ENCODE assay signal across 18 cellular contexts in genomic region chr19:44666852-44667251, GRCh38. TPM values are rescaled to one million over a fixed set of nuclear protein-coding genes. Genes with fewer than 3 reads are reported as not detected.
DNase-seq lines count a peak whose midpoint lies in the region; ATAC-seq, FAIRE-seq and TF ChIP-seq lines count a peak whose summit lies in the region.
"Had no signal": no experiment of that assay in that cellular context is flagged by ENCODE, and none has a peak within 500 bp of the region (broad histone marks: within the 10 kb centered on the region; RNA-seq: fewer than 3 reads in every experiment).

No MANE protein-coding gene starts in this region.

- H3K79me2 ChIP-seq in HepG2 (ENCODE audit: insufficient read depth, low read length) (no peaks in the 10 kb centered on the region), PC-9 (ENCODE audit: low read depth) (no peaks in the 10 kb centered on the region)

- H3K27me3 ChIP-seq in HepG2 (ENCODE audit: control insufficient read depth in 1 of 2, insufficient read depth in 2 of 2, low read length in 2 of 2) (no peaks in the 10 kb centered on the region), small intestine (ENCODE audit: control insufficient read depth in 2 of 2, insufficient read depth in 2 of 2, low read length in 2 of 2) (no peaks in the 10 kb centered on the region), PC-9 (ENCODE audit: insufficient read depth, low read depth) (no peaks in the 10 kb centered on the region)
- H3K27me3 ChIP-seq: SJCRH30 had no signal

- H3K4me3 ChIP-seq in HepG2 (replicated peaks in 1 of 3; ENCODE audit: insufficient read depth in 1 of 3, low read depth in 2 of 3, low read length in 3 of 3) (no peak overlapping the region), small intestine (ENCODE audit: low read depth in 1 of 2, low read length in 2 of 2) (no peak overlapping the region), PC-9 (no peak overlapping the region)
- H3K4me3 ChIP-seq: SJCRH30 had no signal

- intact Hi-C loops in activated naive CD4-positive, alpha-beta T cell treated with anti-CD3 and anti-CD28 coated beads for 36 hours (cut with micrococcal nuclease) = no loop called here
- intact Hi-C loops in HepG2 (cut with micrococcal nuclease; ENCODE audit: unreplicated experiment) (no loop called here), PC-9 (cut with micrococcal nuclease; ENCODE audit: unreplicated experiment) (no loop called here)

- DNase-seq in activated naive CD4-positive, alpha-beta T cell treated with anti-CD3 and anti-CD28 coated beads, Interleukin-2, amount 50 U/mL, for 72 hours (ENCODE audit: low spot score in 2 of 2) = no peak
- DNase-seq in activated naive CD4-positive, alpha-beta T cell treated with anti-CD3 and anti-CD28 coated beads for 36 hours = no peak
- DNase-seq in activated CD8-positive, alpha-beta T cell treated with anti-CD3 and anti-CD28 coated beads, Interleukin-2, amount 10 ng/mL, durations not matched to agents 7 days and 5 days = no peak
- DNase-seq in HepG2 (ENCODE audit: low spot score) = no peak
- DNase-seq in small intestine = no peak
- no peak for DNase-seq in PC-9
- DNase-seq: ACHN, COR-L47, DMS153, H7, NCI-H2029, NCI-H2171, NCI-H748 treated with DMSO at 0.1 percent for 48 hours, PC-3 had no signal

- H3K4me2 ChIP-seq in HepG2 (ENCODE audit: low read depth, low read length) (no peak overlapping the region), PC-9 (no peak overlapping the region)

- no peaks in the 10 kb centered on the region for H3K9me3 ChIP-seq in HepG2 (ENCODE audit: low read length)
- H3K9me3 ChIP-seq in small intestine (ENCODE audit: control insufficient read depth, low read depth) = no peaks in the 10 kb centered on the region
- no peaks in the 10 kb centered on the region for H3K9me3 ChIP-seq in PC-9 (ENCODE audit: insufficient read depth, low read depth)
- H3K9me3 ChIP-seq: SJCRH30 had no signal

- WGBS in HepG2 (ENCODE audit: low lambda C conversion rate) = 81% methylated on average over 5 of the region's 5 CpGs
- 80 to 84% (median 81%) methylated on average over 5 of the region's 5 CpGs for WGBS in small intestine, 3 donors

- in situ Hi-C loops in HepG2 (cut with HindIII; ENCODE audit: extremely low pct_ligation_motif_present, low pct_unique_long_range_greater_than_20kb) = no loop called here

- CTCF ChIA-PET in activated naive CD4-positive, alpha-beta T cell treated with anti-CD3 and anti-CD28 coated beads for 36 hours (lab: Charles Lee) = interaction anchor here (1.0 kb wide), 1 partner anchor 57 kb away, joined by 3 read pairs; no protein-coding TSS in a partner anchor
- CTCF ChIA-PET in activated CD8-positive, alpha-beta T cell treated with anti-CD3 and anti-CD28 coated beads, Interleukin-2, amount 10 ng/mL, durations not matched to agents 7 days and 5 days (lab: Charles Lee) = interaction anchor here (0.9 to 1.6 kb wide), 3 partner anchors 10 to 96 kb away, joined by 3 to 7 read pairs (median 6); no protein-coding TSS in a partner anchor
- CTCF ChIA-PET in HepG2 (lab: Yijun Ruan, JAX; ENCODE audit: low intra/inter-chr PET ratio, low total read pairs) = no interaction called here
- CTCF ChIA-PET in PC-9 (lab: Charles Lee) = no interaction called here

- POLR2A ChIA-PET in activated CD8-positive, alpha-beta T cell treated with anti-CD3 and anti-CD28 coated beads, Interleukin-2, amount 10 ng/mL, durations not matched to agents 7 days and 5 days (lab: Charles Lee) = no interaction called here
- POLR2A ChIA-PET in HepG2 (lab: Yijun Ruan, JAX) (no interaction called here), PC-9 (lab: Charles Lee; ENCODE audit: unreplicated experiment) (no interaction called here)

- TF ChIP-seq EP300 in HepG2 (IDR thresholded peaks at IDR 0.05; ENCODE audit: low read depth in 2 of 2, low read length in 2 of 2) (no peak), HepG2 (CRISPR knock-in tag; IDR thresholded peaks at IDR 0.05; ENCODE audit: borderline replicate concordance) (no peak)

- no peak for TF ChIP-seq RAD21 in HepG2 (CRISPR knock-in tag; IDR thresholded peaks at IDR 0.05)

- H3K4me3 Mint-ChIP-seq in activated naive CD4-positive, alpha-beta T cell treated with anti-CD3 and anti-CD28 coated beads for 36 hours = no peak overlapping the region
- H3K4me3 Mint-ChIP-seq in activated CD8-positive, alpha-beta T cell treated with anti-CD3 and anti-CD28 coated beads, Interleukin-2, amount 10 ng/mL, durations not matched to agents 7 days and 5 days = no peak overlapping the region

- H3K27me3 Mint-ChIP-seq in activated naive CD4-positive, alpha-beta T cell treated with anti-CD3 and anti-CD28 coated beads for 36 hours (ENCODE audit: low read depth) = no peaks in the 10 kb centered on the region
- no peaks in the 10 kb centered on the region for H3K27me3 Mint-ChIP-seq in activated CD8-positive, alpha-beta T cell treated with anti-CD3 and anti-CD28 coated beads, Interleukin-2, amount 10 ng/mL, durations not matched to agents 7 days and 5 days (ENCODE audit: low read depth)

- H3F3A ChIP-seq in PC-9 (ENCODE audit: insufficient read depth, low read depth) = peaks cover 86% of the 10 kb centered on the region

- H3K4me1 ChIP-seq in HepG2 (ENCODE audit: insufficient read depth, low read length) = peaks cover 7% of the 10 kb centered on the region
- no peaks in the 10 kb centered on the region for H3K4me1 ChIP-seq in small intestine (ENCODE audit: control insufficient read depth in 2 of 2, insufficient read depth in 1 of 2, low read depth in 1 of 2, low read length in 1 of 2)
- peaks cover 26% of the 10 kb centered on the region for H3K4me1 ChIP-seq in PC-9 (replicated peaks; ENCODE audit: insufficient read depth)

- no peaks in the 10 kb centered on the region for H3K36me3 Mint-ChIP-seq in activated naive CD4-positive, alpha-beta T cell treated with anti-CD3 and anti-CD28 coated beads, Interleukin-2, amount 50 U/mL, for 72 hours
- peaks cover 1% of the 10 kb centered on the region for H3K36me3 Mint-ChIP-seq in activated naive CD4-positive, alpha-beta T cell treated with anti-CD3 and anti-CD28 coated beads for 36 hours (ENCODE audit: low read depth)
- H3K36me3 Mint-ChIP-seq in activated CD8-positive, alpha-beta T cell treated with anti-CD3 and anti-CD28 coated beads, Interleukin-2, amount 10 ng/mL, durations not matched to agents 7 days and 5 days (ENCODE audit: low read depth) = no peaks in the 10 kb centered on the region

- no peak overlapping the region for H3K27ac Mint-ChIP-seq in activated naive CD4-positive, alpha-beta T cell treated with anti-CD3 and anti-CD28 coated beads, Interleukin-2, amount 50 U/mL, for 72 hours
- H3K27ac Mint-ChIP-seq in activated naive CD4-positive, alpha-beta T cell treated with anti-CD3 and anti-CD28 coated beads for 36 hours = no peak overlapping the region
- H3K27ac Mint-ChIP-seq in activated CD8-positive, alpha-beta T cell treated with anti-CD3 and anti-CD28 coated beads, Interleukin-2, amount 10 ng/mL, durations not matched to agents 7 days and 5 days = no peak overlapping the region

- ATAC-seq in activated naive CD4-positive, alpha-beta T cell treated with anti-CD3 and anti-CD28 coated beads, Interleukin-2, amount 50 U/mL, for 72 hours = peak; percentile 41 to 66
- ATAC-seq in activated CD8-positive, alpha-beta T cell treated with anti-CD3 and anti-CD28 coated beads, Interleukin-2, amount 10 ng/mL, durations not matched to agents 7 days and 5 days = peak; percentile 21
- peak; percentile 39 for ATAC-seq in HepG2
- ATAC-seq in GM21576 (IDR thresholded peaks at IDR 0.05; ENCODE audit: unreplicated experiment) = no peak
- ATAC-seq: PC-3 had no signal

- H3K9ac ChIP-seq in HepG2 (ENCODE audit: insufficient read depth, low read depth, low read length) = no peak overlapping the region

- H4K20me1 ChIP-seq in HepG2 (ENCODE audit: insufficient read depth, low read length) (no peaks in the 10 kb centered on the region), PC-9 (ENCODE audit: insufficient read depth) (no peaks in the 10 kb centered on the region; the same call in 1 of the 2 replicates)

- no peak overlapping the region for H3K27ac ChIP-seq in HepG2 (ENCODE audit: extremely low read length, insufficient read depth, low read length)
- no peak overlapping the region for H3K27ac ChIP-seq in small intestine (ENCODE audit: low read depth in 1 of 2, low read length in 1 of 2)
- H3K27ac ChIP-seq in PC-9 = no peak overlapping the region
- H3K27ac ChIP-seq: SJCRH30 had no signal

- TF ChIP-seq CTCF in HepG2 (CRISPR knock-in tag; IDR thresholded peaks at IDR 0.05) (no peak), PC-9 (conservative IDR thresholded peaks at IDR 0.05) (no peak)

- H2AFZ ChIP-seq in HepG2 (ENCODE audit: low read length) = no peak overlapping the region
- H2AFZ ChIP-seq in PC-9 = no peak overlapping the region

- TF ChIP-seq POLR2A in HepG2 (IDR thresholded peaks at IDR 0.05; ENCODE audit: insufficient read depth in 1 of 2, low read depth in 2 of 2, low read length in 2 of 2) = no peak

- FAIRE-seq in HepG2 (lab: Jason Lieb, UNC) = no peak
- FAIRE-seq in small intestine (lab: Jason Lieb, UNC) = no peak

- BruUV-seq in HepG2 (replicated peaks; lab: Mats Ljungman, UMichigan) = TSS peak; percentile 15
- no TSS peak for BruUV-seq in PC-9 (replicated peaks; lab: Mats Ljungman, UMichigan)

- H3K36me3 ChIP-seq in HepG2 (replicated peaks in 1 of 2; ENCODE audit: control insufficient read depth in 1 of 2, insufficient read depth in 2 of 2, low read length in 2 of 2) (peaks cover 8 to 16% of the 10 kb centered on the region in 2 experiments), small intestine (ENCODE audit: control insufficient read depth in 2 of 2, insufficient read depth in 2 of 2, low read length in 2 of 2) (peaks cover 4 to 9% of the 10 kb centered on the region in 2 donors), PC-9 (ENCODE audit: low read depth) (peaks cover 18% of the 10 kb centered on the region)

- no peaks in the 10 kb centered on the region for H3K9me3 Mint-ChIP-seq in activated naive CD4-positive, alpha-beta T cell treated with anti-CD3 and anti-CD28 coated beads, Interleukin-2, amount 50 U/mL, for 72 hours
- H3K9me3 Mint-ChIP-seq in activated naive CD4-positive, alpha-beta T cell treated with anti-CD3 and anti-CD28 coated beads for 36 hours = no peaks in the 10 kb centered on the region
- no peaks in the 10 kb centered on the region for H3K9me3 Mint-ChIP-seq in activated CD8-positive, alpha-beta T cell treated with anti-CD3 and anti-CD28 coated beads, Interleukin-2, amount 10 ng/mL, durations not matched to agents 7 days and 5 days (ENCODE audit: insufficient read depth)

- H3K9me2 ChIP-seq in PC-9 (ENCODE audit: insufficient read depth) = no peaks in the 10 kb centered on the region

- H3K4me1 Mint-ChIP-seq in activated naive CD4-positive, alpha-beta T cell treated with anti-CD3 and anti-CD28 coated beads for 36 hours (ENCODE audit: low read depth) = no peaks in the 10 kb centered on the region
- no peaks in the 10 kb centered on the region for H3K4me1 Mint-ChIP-seq in activated CD8-positive, alpha-beta T cell treated with anti-CD3 and anti-CD28 coated beads, Interleukin-2, amount 10 ng/mL, durations not matched to agents 7 days and 5 days (ENCODE audit: low read depth)

RNA-seq across cellular contexts. Expression of gene CEACAM19, which starts 4.4 kb away (rescaled TPM):
- total RNA-seq in activated naive CD4-positive, alpha-beta T cell treated with anti-CD3 and anti-CD28 coated beads, Interleukin-2, amount 50 U/mL, for 72 hours = 1 to 10 TPM; 2.2 to 2.5 TPM
- total RNA-seq in activated naive CD4-positive, alpha-beta T cell treated with anti-CD3 and anti-CD28 coated beads for 36 hours = under 1 TPM; 0.17 to 0.27 TPM
- total RNA-seq in activated CD8-positive, alpha-beta T cell treated with anti-CD3 and anti-CD28 coated beads, Interleukin-2, amount 10 ng/mL, durations not matched to agents 7 days and 5 days = under 1 TPM; 0.23 to 0.34 TPM
- 0.66 and 1.3 TPM in 2 replicates for total RNA-seq in HepG2 (2016; rRNA removed; fragmentation: Illumina TruSeq; extraction: Trizol)
- total RNA-seq in HepG2 (2016; cell fraction: cytosol; rRNA removed; fragmentation: Illumina TruSeq; extraction: Trizol; ENCODE audit: low read depth) = 0.18 and 0.30 TPM in 2 replicates
- 0.22 and 1.3 TPM in 2 replicates for total RNA-seq in HepG2 (2016; cell fraction: insoluble cytoplasmic fraction; rRNA removed; fragmentation: Illumina TruSeq; extraction: Trizol)
- 0.38 and 0.65 TPM in 2 replicates for total RNA-seq in HepG2 (2016; cell fraction: membrane; rRNA removed; fragmentation: Illumina TruSeq; extraction: Trizol)
- 2.7 and 2.8 TPM in 2 replicates for total RNA-seq in HepG2 (2016; cell fraction: nucleus; rRNA removed; fragmentation: Illumina TruSeq; extraction: Trizol)
- polyA plus RNA-seq in HepG2 (2011; rRNA removed) = 4.0 and 6.3 TPM in 2 replicates
- polyA plus RNA-seq in HepG2 (2011; cell fraction: cytosol; rRNA removed) = 1.3 and 1.5 TPM in 2 replicates
- polyA plus RNA-seq in HepG2 (2011; cell fraction: nucleus; rRNA removed) = 16.3 and 18.1 TPM in 2 replicates
- 4.6 and 6.9 TPM in 2 replicates for polyA plus RNA-seq in HepG2 (2012)
- 0.32 and 0.38 TPM in 2 replicates for polyA plus RNA-seq in HepG2 (2016; cell fraction: cytosol; fragmentation: Illumina TruSeq; extraction: Trizol; ENCODE audit: low read depth)
- polyA plus RNA-seq in HepG2 (2016; cell fraction: insoluble cytoplasmic fraction; fragmentation: Illumina TruSeq; extraction: Trizol; ENCODE audit: low read depth) = 0.47 and 0.99 TPM in 2 replicates
- 0.88 and 0.98 TPM in 2 replicates for polyA plus RNA-seq in HepG2 (2016; cell fraction: membrane; fragmentation: Illumina TruSeq; extraction: Trizol; ENCODE audit: low read depth)
- 11.9 and 13.8 TPM in 2 replicates for polyA plus RNA-seq in HepG2 (2016; cell fraction: nucleus; fragmentation: Illumina TruSeq; extraction: Trizol; ENCODE audit: insufficient read depth, low read depth)
- 6.6 and 9.0 TPM in 2 replicates for polyA minus RNA-seq in HepG2 (2011; rRNA and poly(A)+ RNA removed; ENCODE audit: low replicate concordance)
- polyA minus RNA-seq in HepG2 (2011; cell fraction: cytosol; rRNA and poly(A)+ RNA removed) = 0.59 and 0.88 TPM in 2 replicates
- polyA minus RNA-seq in HepG2 (2011; cell fraction: nucleus; rRNA and poly(A)+ RNA removed) = 11.7 and 11.8 TPM in 2 replicates
- polyA plus RNA-seq in small intestine = 10 to 100 TPM in 2 of 3 donors, 1 to 10 TPM in 1; 4.3 to 25.7 (median 17.4) TPM
- total RNA-seq in PC-9 (2021) = 4.8 and 8.0 TPM in 2 replicates

RNA-seq across cellular contexts. Expression of gene PVR, which starts 23.1 kb away (rescaled TPM):
- total RNA-seq in activated naive CD4-positive, alpha-beta T cell treated with anti-CD3 and anti-CD28 coated beads, Interleukin-2, amount 50 U/mL, for 72 hours = 10 to 100 TPM; 18.2 to 23.4 TPM
- 1 to 10 TPM; 8.9 to 9.8 TPM for total RNA-seq in activated naive CD4-positive, alpha-beta T cell treated with anti-CD3 and anti-CD28 coated beads for 36 hours
- total RNA-seq in activated CD8-positive, alpha-beta T cell treated with anti-CD3 and anti-CD28 coated beads, Interleukin-2, amount 10 ng/mL, durations not matched to agents 7 days and 5 days = 1 to 10 TPM; 4.6 to 5.2 TPM
- total RNA-seq in HepG2 (2016; rRNA removed; fragmentation: Illumina TruSeq; extraction: Trizol) (18.4 and 43.4 TPM in 2 replicates), PC-9 (2021) (50.8 and 52.1 TPM in 2 replicates)
- total RNA-seq in HepG2 (2016; cell fraction: cytosol; rRNA removed; fragmentation: Illumina TruSeq; extraction: Trizol; ENCODE audit: low read depth) = 5.4 and 5.5 TPM in 2 replicates
- 16.1 and 39.6 TPM in 2 replicates for total RNA-seq in HepG2 (2016; cell fraction: insoluble cytoplasmic fraction; rRNA removed; fragmentation: Illumina TruSeq; extraction: Trizol)
- 18.0 and 18.1 TPM in 2 replicates for total RNA-seq in HepG2 (2016; cell fraction: membrane; rRNA removed; fragmentation: Illumina TruSeq; extraction: Trizol)
- total RNA-seq in HepG2 (2016; cell fraction: nucleus; rRNA removed; fragmentation: Illumina TruSeq; extraction: Trizol) = 37.4 and 45.5 TPM in 2 replicates
- polyA plus RNA-seq in HepG2 (2011; rRNA removed) (46.6 and 59.5 TPM in 2 replicates), small intestine (10 to 100 TPM; 19.9 to 26.0 (median 22.2) TPM)
- polyA plus RNA-seq in HepG2 (2011; cell fraction: cytosol; rRNA removed) = 53.0 and 55.6 TPM in 2 replicates
- polyA plus RNA-seq in HepG2 (2011; cell fraction: nucleus; rRNA removed) = 60.5 and 72.7 TPM in 2 replicates
- polyA plus RNA-seq in HepG2 (2012) = 26.0 and 35.8 TPM in 2 replicates
- 4.1 and 4.5 TPM in 2 replicates for polyA plus RNA-seq in HepG2 (2016; cell fraction: cytosol; fragmentation: Illumina TruSeq; extraction: Trizol; ENCODE audit: low read depth)
- 14.1 and 16.5 TPM in 2 replicates for polyA plus RNA-seq in HepG2 (2016; cell fraction: insoluble cytoplasmic fraction; fragmentation: Illumina TruSeq; extraction: Trizol; ENCODE audit: low read depth)
- polyA plus RNA-seq in HepG2 (2016; cell fraction: membrane; fragmentation: Illumina TruSeq; extraction: Trizol; ENCODE audit: low read depth) = 9.4 and 9.9 TPM in 2 replicates
- 59.3 and 60.4 TPM in 2 replicates for polyA plus RNA-seq in HepG2 (2016; cell fraction: nucleus; fragmentation: Illumina TruSeq; extraction: Trizol; ENCODE audit: insufficient read depth, low read depth)
- 69.1 and 105 TPM in 2 replicates for polyA minus RNA-seq in HepG2 (2011; rRNA and poly(A)+ RNA removed; ENCODE audit: low replicate concordance)
- polyA minus RNA-seq in HepG2 (2011; cell fraction: cytosol; rRNA and poly(A)+ RNA removed) = 34.7 and 43.2 TPM in 2 replicates
- 56.0 and 67.4 TPM in 2 replicates for polyA minus RNA-seq in HepG2 (2011; cell fraction: nucleus; rRNA and poly(A)+ RNA removed)

RNA-seq across cellular contexts. Expression of gene CEACAM16, which starts 32.1 kb away (rescaled TPM):
- not detected for total RNA-seq in activated naive CD4-positive, alpha-beta T cell treated with anti-CD3 and anti-CD28 coated beads, Interleukin-2, amount 50 U/mL, for 72 hours
- not detected for total RNA-seq in activated naive CD4-positive, alpha-beta T cell treated with anti-CD3 and anti-CD28 coated beads for 36 hours
- not detected for total RNA-seq in activated CD8-positive, alpha-beta T cell treated with anti-CD3 and anti-CD28 coated beads, Interleukin-2, amount 10 ng/mL, durations not matched to agents 7 days and 5 days
- total RNA-seq in HepG2 (2016; rRNA removed; fragmentation: Illumina TruSeq; extraction: Trizol) (not detected in 2 replicates), PC-9 (2021) (not detected in 2 replicates)
- total RNA-seq in HepG2 (2016; cell fraction: cytosol; rRNA removed; fragmentation: Illumina TruSeq; extraction: Trizol; ENCODE audit: low read depth) = not detected in 2 replicates
- total RNA-seq in HepG2 (2016; cell fraction: insoluble cytoplasmic fraction; rRNA removed; fragmentation: Illumina TruSeq; extraction: Trizol) = not detected in 2 replicates
- total RNA-seq in HepG2 (2016; cell fraction: membrane; rRNA removed; fragmentation: Illumina TruSeq; extraction: Trizol) = not detected in 2 replicates
- not detected in 2 replicates for total RNA-seq in HepG2 (2016; cell fraction: nucleus; rRNA removed; fragmentation: Illumina TruSeq; extraction: Trizol)
- polyA plus RNA-seq in HepG2 (2011; rRNA removed) (not detected in 2 replicates), small intestine (not detected)
- polyA plus RNA-seq in HepG2 (2011; cell fraction: cytosol; rRNA removed) = not detected in 2 replicates
- not detected in 2 replicates for polyA plus RNA-seq in HepG2 (2011; cell fraction: nucleus; rRNA removed)
- polyA plus RNA-seq in HepG2 (2012) = not detected in 2 replicates
- polyA plus RNA-seq in HepG2 (2016; cell fraction: cytosol; fragmentation: Illumina TruSeq; extraction: Trizol; ENCODE audit: low read depth) = not detected in 2 replicates
- not detected in 2 replicates for polyA plus RNA-seq in HepG2 (2016; cell fraction: insoluble cytoplasmic fraction; fragmentation: Illumina TruSeq; extraction: Trizol; ENCODE audit: low read depth)
- not detected in 2 replicates for polyA plus RNA-seq in HepG2 (2016; cell fraction: membrane; fragmentation: Illumina TruSeq; extraction: Trizol; ENCODE audit: low read depth)
- not detected in 2 replicates for polyA plus RNA-seq in HepG2 (2016; cell fraction: nucleus; fragmentation: Illumina TruSeq; extraction: Trizol; ENCODE audit: insufficient read depth, low read depth)
- polyA minus RNA-seq in HepG2 (2011; rRNA and poly(A)+ RNA removed; ENCODE audit: low replicate concordance) = not detected in 2 replicates
- polyA minus RNA-seq in HepG2 (2011; cell fraction: cytosol; rRNA and poly(A)+ RNA removed) = not detected in 2 replicates
- not detected in 2 replicates for polyA minus RNA-seq in HepG2 (2011; cell fraction: nucleus; rRNA and poly(A)+ RNA removed)
- total RNA-seq: H7, LHCN-M2, NCI-H460, PC-3 had no signal

RNA-seq across cellular contexts. Expression of gene IGSF23, which starts 53.5 kb away (rescaled TPM):
- not detected for total RNA-seq in activated naive CD4-positive, alpha-beta T cell treated with anti-CD3 and anti-CD28 coated beads, Interleukin-2, amount 50 U/mL, for 72 hours
- not detected for total RNA-seq in activated naive CD4-positive, alpha-beta T cell treated with anti-CD3 and anti-CD28 coated beads for 36 hours
- total RNA-seq in activated CD8-positive, alpha-beta T cell treated with anti-CD3 and anti-CD28 coated beads, Interleukin-2, amount 10 ng/mL, durations not matched to agents 7 days and 5 days = not detected
- total RNA-seq in HepG2 (2016; rRNA removed; fragmentation: Illumina TruSeq; extraction: Trizol) (2.3 and 3.4 TPM in 2 replicates), PC-9 (2021) (not detected in 2 replicates)
- 2.7 and 3.5 TPM in 2 replicates for total RNA-seq in HepG2 (2016; cell fraction: cytosol; rRNA removed; fragmentation: Illumina TruSeq; extraction: Trizol; ENCODE audit: low read depth)
- 2.3 and 3.6 TPM in 2 replicates for total RNA-seq in HepG2 (2016; cell fraction: insoluble cytoplasmic fraction; rRNA removed; fragmentation: Illumina TruSeq; extraction: Trizol)
- total RNA-seq in HepG2 (2016; cell fraction: membrane; rRNA removed; fragmentation: Illumina TruSeq; extraction: Trizol) = 3.3 and 4.5 TPM in 2 replicates
- total RNA-seq in HepG2 (2016; cell fraction: nucleus; rRNA removed; fragmentation: Illumina TruSeq; extraction: Trizol) = 2.9 and 3.3 TPM in 2 replicates
- polyA plus RNA-seq in HepG2 (2011; rRNA removed) (8.8 and 13.2 TPM in 2 replicates), small intestine (10 to 100 TPM in 2 of 3 donors, 1 to 10 TPM in 1; 5.8 to 54.3 (median 23.8) TPM)
- 4.8 and 4.9 TPM in 2 replicates for polyA plus RNA-seq in HepG2 (2011; cell fraction: cytosol; rRNA removed)
- polyA plus RNA-seq in HepG2 (2011; cell fraction: nucleus; rRNA removed) = 2.1 and 7.8 TPM in 2 replicates
- 6.8 and 14.5 TPM in 2 replicates for polyA plus RNA-seq in HepG2 (2012)
- 2.5 and 3.3 TPM in 2 replicates for polyA plus RNA-seq in HepG2 (2016; cell fraction: cytosol; fragmentation: Illumina TruSeq; extraction: Trizol; ENCODE audit: low read depth)
- 1.6 and 3.8 TPM in 2 replicates for polyA plus RNA-seq in HepG2 (2016; cell fraction: insoluble cytoplasmic fraction; fragmentation: Illumina TruSeq; extraction: Trizol; ENCODE audit: low read depth)
- 3.3 and 3.9 TPM in 2 replicates for polyA plus RNA-seq in HepG2 (2016; cell fraction: membrane; fragmentation: Illumina TruSeq; extraction: Trizol; ENCODE audit: low read depth)
- 2.7 and 4.2 TPM in 2 replicates for polyA plus RNA-seq in HepG2 (2016; cell fraction: nucleus; fragmentation: Illumina TruSeq; extraction: Trizol; ENCODE audit: insufficient read depth, low read depth)
- 23.1 TPM in 1 of 2 replicates, not detected in the other for polyA minus RNA-seq in HepG2 (2011; rRNA and poly(A)+ RNA removed; ENCODE audit: low replicate concordance)
- polyA minus RNA-seq in HepG2 (2011; cell fraction: cytosol; rRNA and poly(A)+ RNA removed) = 0.99 and 1.8 TPM in 2 replicates
- 3.9 and 9.3 TPM in 2 replicates for polyA minus RNA-seq in HepG2 (2011; cell fraction: nucleus; rRNA and poly(A)+ RNA removed)
- total RNA-seq: H7, LHCN-M2, NCI-H460, PC-3, SJCRH30 had no signal

Comparison
In these comparisons a context has a peak if more than half of its experiments do, and no peak if none do; other contexts are left out.
1. CTCF ChIA-PET loops: an anchor here in activated naive CD4-positive, alpha-beta T cell treated with anti-CD3 and anti-CD28 coated beads for 36 hours (1.0 kb wide) and activated CD8-positive, alpha-beta T cell treated with anti-CD3 and anti-CD28 coated beads, Interleukin-2, amount 10 ng/mL, durations not matched to agents 7 days and 5 days (0.9 to 1.6 kb wide); none called in HepG2 and PC-9.